In the genomic region with DNA sequence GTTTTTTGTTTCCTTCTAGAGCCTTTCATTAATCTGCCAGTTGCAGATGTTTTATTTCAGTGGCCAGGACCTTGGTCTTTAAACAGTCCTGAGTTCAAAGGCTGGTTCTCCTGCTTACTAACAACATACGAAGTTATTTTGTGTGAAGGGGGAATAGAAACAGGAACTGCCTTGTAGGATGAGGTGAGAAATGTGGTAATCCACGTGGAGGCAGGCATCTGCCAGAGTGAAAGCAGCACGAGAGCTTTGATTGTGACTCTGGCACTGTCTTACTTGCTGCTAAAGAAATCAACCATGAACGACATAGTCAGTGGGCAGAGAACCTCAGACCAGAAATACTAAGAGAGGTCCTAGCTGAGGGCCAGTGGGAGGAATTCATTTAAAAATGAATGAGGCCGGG, we compare ENCODE assay signal across 8 cellular contexts. TPM values are rescaled to one million over a fixed set of nuclear protein-coding genes. Genes with fewer than 3 reads are reported as not detected.
DNase-seq lines count a peak whose midpoint lies in the region; ATAC-seq and TF ChIP-seq lines count a peak whose summit lies in the region.

No MANE protein-coding gene starts in this region.

- no peaks in the 10 kb centered on the region for H3K9me3 Mint-ChIP-seq in natural killer cell treated with Interleukin-12 subunit alpha and Interleukin-12 subunit beta and Interleukin-15 and Interleukin-18, amount 100 ng/mL, for 72 hours

- no peak overlapping the region for H3K4me3 Mint-ChIP-seq in natural killer cell treated with Interleukin-12 subunit alpha and Interleukin-12 subunit beta and Interleukin-15 and Interleukin-18, amount 100 ng/mL, for 72 hours

- CTCF ChIA-PET in mammary epithelial cell (lab: Charles Lee; ENCODE audit: low non-redundant PET) = no interaction called here

- ATAC-seq in GM18870 (IDR thresholded peaks at IDR 0.05; ENCODE audit: unreplicated experiment) = peak; percentile 79
- peak; percentile 74 for ATAC-seq in HG02610 (IDR thresholded peaks at IDR 0.05; ENCODE audit: unreplicated experiment)
- ATAC-seq in natural killer cell treated with Interleukin-12 subunit alpha and Interleukin-12 subunit beta and Interleukin-15 and Interleukin-18, amount 100 ng/mL, for 72 hours = peak; percentile 54 to 62

- H3K9ac ChIP-seq in mammary epithelial cell (ENCODE audit: insufficient read depth, low read length) = no peak overlapping the region

- no peak overlapping the region for H2AFZ ChIP-seq in mammary epithelial cell (ENCODE audit: low read depth, low read length)

- DNase-seq in NOMO-1 (lab: John Stamatoyannopoulos, UW; ENCODE audit: unreplicated experiment in 2 of 2) (peak; percentile 61 to 90), NK-92 (lab: John Stamatoyannopoulos, UW; ENCODE audit: unreplicated experiment) (no peak), NCI-H748 (lab: John Stamatoyannopoulos, UW; ENCODE audit: unreplicated experiment) (no peak), OCI-M2 (lab: John Stamatoyannopoulos, UW; ENCODE audit: unreplicated experiment) (no peak), mammary epithelial cell (no peak)
- DNase-seq in natural killer cell treated with Interleukin-12 subunit alpha and Interleukin-12 subunit beta and Interleukin-15 and Interleukin-18, amount 100 ng/mL, for 72 hours (ENCODE audit: low spot score) = no peak

- dilution Hi-C loops in mammary epithelial cell (cut with HindIII; ENCODE audit: low sequenced_read_pairs) = no loop called here

- H4K20me1 ChIP-seq in mammary epithelial cell (ENCODE audit: insufficient read depth, low read length) = no peaks in the 10 kb centered on the region

- in situ Hi-C loops in mammary epithelial cell (cut with MboI; ENCODE audit: low sequenced_read_pairs in 2 of 2) = no loop called here

- peaks cover 43 to 49% of the 10 kb centered on the region in 2 donors for H3K4me1 Mint-ChIP-seq in natural killer cell treated with Interleukin-12 subunit alpha and Interleukin-12 subunit beta and Interleukin-15 and Interleukin-18, amount 100 ng/mL, for 72 hours (ENCODE audit: low read depth in 2 of 2)

- H3K36me3 ChIP-seq in mammary epithelial cell (ENCODE audit: insufficient read depth, low read length) = no peaks in the 10 kb centered on the region

- peak overlapping the region in 1 of 2 donors; percentile 31 for H3K27ac Mint-ChIP-seq in natural killer cell treated with Interleukin-12 subunit alpha and Interleukin-12 subunit beta and Interleukin-15 and Interleukin-18, amount 100 ng/mL, for 72 hours

- BruUV-seq in mammary epithelial cell (replicated peaks; lab: Mats Ljungman, UMichigan) = no TSS peak

- H3K4me1 ChIP-seq in mammary epithelial cell (ENCODE audit: insufficient read depth, low read length) = no peaks in the 10 kb centered on the region

- H3K36me3 Mint-ChIP-seq in natural killer cell treated with Interleukin-12 subunit alpha and Interleukin-12 subunit beta and Interleukin-15 and Interleukin-18, amount 100 ng/mL, for 72 hours = peaks cover 11% of the 10 kb centered on the region

- H3K27me3 ChIP-seq in mammary epithelial cell (ENCODE audit: insufficient read depth, low read length) = no peaks in the 10 kb centered on the region

- intact Hi-C loops in mammary epithelial cell (cut with micrococcal nuclease) = no loop called here

- H3K4me3 ChIP-seq in mammary epithelial cell (replicated peaks in 1 of 3; ENCODE audit: insufficient read depth in 1 of 3, low read depth in 2 of 3, low read length in 3 of 3) = no peak overlapping the region

- no peak for TF ChIP-seq CTCF in mammary epithelial cell (conservative IDR thresholded peaks at IDR 0.05 in 1 of 2, IDR thresholded peaks at IDR 0.05 in 1 of 2; ENCODE audit: extremely low read depth in 1 of 2, insufficient read depth in 1 of 2, low read depth in 1 of 2, low read length in 2 of 2)

- H3K79me2 ChIP-seq in mammary epithelial cell (ENCODE audit: insufficient read depth, low read length) = no peaks in the 10 kb centered on the region

- H3K27me3 Mint-ChIP-seq in natural killer cell treated with Interleukin-12 subunit alpha and Interleukin-12 subunit beta and Interleukin-15 and Interleukin-18, amount 100 ng/mL, for 72 hours = no peaks in the 10 kb centered on the region

- H3K9me3 ChIP-seq in mammary epithelial cell (replicated peaks; ENCODE audit: insufficient read depth, low read length) = no peaks in the 10 kb centered on the region

- H3K27ac ChIP-seq in mammary epithelial cell (ENCODE audit: insufficient read depth, low read depth, low read length) = no peak overlapping the region

- H3K4me2 ChIP-seq in mammary epithelial cell (ENCODE audit: insufficient read depth, low read depth, low read length) = no peak overlapping the region

- 84% methylated on average over 5 of the region's 5 CpGs for WGBS in mammary epithelial cell (ENCODE audit: low coverage, missing lambda C conversion rate)

RNA-seq across cellular contexts. Expression of a gene that starts 30.4 kb away (rescaled TPM):
- 10 to 100 TPM; 42.7 to 53.6 TPM for total RNA-seq in natural killer cell treated with Interleukin-12 subunit alpha and Interleukin-12 subunit beta and Interleukin-15 and Interleukin-18, amount 100 ng/mL, for 72 hours
- total RNA-seq in mammary epithelial cell = 10 to 100 TPM; 25.2 to 37.3 TPM
- polyA plus RNA-seq in mammary epithelial cell = 17.7 TPM
- 20.1 TPM for polyA minus RNA-seq in mammary epithelial cell

RNA-seq across cellular contexts. Expression of a gene that starts 37.1 kb away (rescaled TPM):
- not detected for total RNA-seq in natural killer cell treated with Interleukin-12 subunit alpha and Interleukin-12 subunit beta and Interleukin-15 and Interleukin-18, amount 100 ng/mL, for 72 hours
- not detected for total RNA-seq in mammary epithelial cell
- not detected for polyA plus RNA-seq in mammary epithelial cell
- not detected for polyA minus RNA-seq in mammary epithelial cell

RNA-seq across cellular contexts. Expression of a gene that starts 41.9 kb away (rescaled TPM):
- 1 to 10 TPM; 1.6 to 2.4 TPM for total RNA-seq in natural killer cell treated with Interleukin-12 subunit alpha and Interleukin-12 subunit beta and Interleukin-15 and Interleukin-18, amount 100 ng/mL, for 72 hours
- total RNA-seq in mammary epithelial cell = 10 to 100 TPM; 22.8 to 32.8 TPM
- 17.6 TPM for polyA plus RNA-seq in mammary epithelial cell
- polyA minus RNA-seq in mammary epithelial cell = 15.2 TPM

Comparison
In these comparisons a context has a peak if more than half of its experiments do, and no peak if none do; other contexts are left out.
1. DNase-seq: peak in NOMO-1 (2 of 2); none in natural killer cell treated with Interleukin-12 subunit alpha and Interleukin-12 subunit beta and Interleukin-15 and Interleukin-18, amount 100 ng/mL, for 72 hours (single experiment), NK-92 (single experiment), NCI-H748 (single experiment), OCI-M2 (single experiment) and mammary epithelial cell (single experiment).
2. RNA of a gene that starts 41.9 kb away (total RNA-seq): 22.8 to 32.8 TPM in mammary epithelial cell; 1.6 to 2.4 TPM in natural killer cell treated with Interleukin-12 subunit alpha and Interleukin-12 subunit beta and Interleukin-15 and Interleukin-18, amount 100 ng/mL, for 72 hours; every median in the first group is over 4 times any median in the second.
3. Peak in every context shown above with its lines, with median percentiles within 50 percentile points of each other: ATAC-seq.